In the genomic region with DNA sequence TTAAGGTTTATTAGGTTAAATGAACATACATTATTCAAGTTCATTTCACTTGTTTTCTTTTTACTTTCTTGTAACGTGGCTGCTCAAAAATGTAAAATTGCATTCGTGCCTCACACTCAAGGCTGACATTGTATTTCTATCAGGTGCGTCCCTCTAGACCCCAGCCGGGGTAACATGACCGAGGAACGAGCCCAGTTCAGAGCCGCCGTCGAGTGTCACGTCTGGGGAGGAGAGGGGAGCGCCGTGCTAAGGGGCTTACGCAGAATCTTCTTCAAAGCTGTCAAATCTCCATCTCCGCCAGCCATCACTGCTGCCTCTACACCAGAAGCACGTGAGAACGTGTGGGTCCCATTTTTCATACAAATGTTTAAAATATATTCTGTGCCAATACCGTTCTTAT, we compare ENCODE assay signal across 37 cellular contexts.
"Had no signal": no experiment of that assay in that cellular context is flagged by ENCODE, and none has a peak within 500 bp of the region (broad histone marks: within the 10 kb centered on the region; RNA-seq: fewer than 3 reads in every experiment).

No MANE protein-coding gene starts in this region.

- H3K9me3 Mint-ChIP-seq: activated naive CD8-positive, alpha-beta T cell treated with anti-CD3 and anti-CD28 coated beads, Interleukin-2, amount 10 ng/mL, durations not matched to agents 7 days and 5 days; activated naive CD8-positive, alpha-beta T cell treated with anti-CD3 and anti-CD28 coated beads, Interleukin-2, amount 50 U/mL, for 24 hours had no signal

- H3K4me3 Mint-ChIP-seq: activated naive CD4-positive, alpha-beta T cell treated with anti-CD3 and anti-CD28 coated beads for 36 hours; activated naive CD4-positive, alpha-beta T cell treated with anti-CD3 and anti-CD28 coated beads, Interleukin-2, amount 10 ng/mL, durations not matched to agents 7 days and 5 days; activated naive CD4-positive, alpha-beta T cell treated with anti-CD3 and anti-CD28 coated beads, Interleukin-2, amount 50 U/mL, for 24 hours; activated naive CD8-positive, alpha-beta T cell; activated naive CD8-positive, alpha-beta T cell treated with anti-CD3 and anti-CD28 coated beads for 36 hours; activated naive CD8-positive, alpha-beta T cell treated with anti-CD3 and anti-CD28 coated beads, Interleukin-2, amount 10 ng/mL, durations not matched to agents 7 days and 5 days; activated naive CD8-positive, alpha-beta T cell treated with anti-CD3 and anti-CD28 coated beads, Interleukin-2, amount 50 U/mL, for 24 hours; activated T-cell treated with anti-CD3 and anti-CD28 coated beads, Interleukin-2, amount 50 U/mL, for 24 hours; activated T-cell treated with anti-CD3 and anti-CD28 coated beads, Interleukin-2, amount 50 U/mL, for 4 hours; activated T-cell treated with anti-CD3 and anti-CD28 coated beads, Interleukin-2, amount 50 U/mL, for 72 hours; activated T-helper 1 cell treated with anti-CD3 and anti-CD28 coated beads, Interleukin-12 subunit alpha, Interleukin-12 subunit beta, Interleukin-2, Interleukin-4 antibody, amounts not matched to agents 30 ng/mL and 10 ng/mL and 1 ng/mL, durations not matched to agents 14 hours and 24 hours and 36 hours; activated T-helper 17 cell treated with anti-CD3 and anti-CD28 coated beads, Interleukin-2, amount 50 U/mL, for 72 hours; brain; central memory CD8-positive, alpha-beta T cell had no signal

- H3K4me3 ChIP-seq: adrenal gland, ascending aorta, body of pancreas, breast epithelium, cardiac muscle cell had no signal

- H3K27ac ChIP-seq: adrenal gland, ascending aorta, body of pancreas, brain microvascular endothelial cell, breast epithelium, cardiac muscle cell had no signal

- H3K4me1 Mint-ChIP-seq: activated naive CD4-positive, alpha-beta T cell treated with anti-CD3 and anti-CD28 coated beads, Interleukin-2, amount 10 ng/mL, durations not matched to agents 7 days and 5 days; activated naive CD4-positive, alpha-beta T cell treated with anti-CD3 and anti-CD28 coated beads, Interleukin-2, amount 50 U/mL, for 24 hours; activated naive CD8-positive, alpha-beta T cell treated with anti-CD3 and anti-CD28 coated beads for 36 hours; activated naive CD8-positive, alpha-beta T cell treated with anti-CD3 and anti-CD28 coated beads, Interleukin-2, amount 10 ng/mL, durations not matched to agents 7 days and 5 days; activated naive CD8-positive, alpha-beta T cell treated with anti-CD3 and anti-CD28 coated beads, Interleukin-2, amount 50 U/mL, for 24 hours; activated T-helper 17 cell treated with anti-CD3 and anti-CD28 coated beads, Interleukin-2, amount 50 U/mL, for 72 hours; central memory CD8-positive, alpha-beta T cell had no signal

- H3K27me3 ChIP-seq: adrenal gland, ascending aorta, body of pancreas, brain microvascular endothelial cell, breast epithelium, cardiac muscle cell had no signal

- H3K36me3 ChIP-seq: adrenal gland, ascending aorta, brain microvascular endothelial cell, breast epithelium, cardiac muscle cell had no signal

- DNase-seq: activated effector memory CD4-positive, alpha-beta T cell treated with anti-CD3 and anti-CD28 coated beads, Interleukin-2, amount 50 U/mL, for 16 hours; activated effector memory CD4-positive, alpha-beta T cell treated with Interleukin-2 at 50 U/mL for 16 hours; activated gamma-delta T cell; activated gamma-delta T cell treated with Interleukin-2 at 50 U/mL for 16 hours; activated naive CD4-positive, alpha-beta T cell; activated naive CD4-positive, alpha-beta T cell treated with anti-CD3 and anti-CD28 coated beads for 36 hours; activated naive CD4-positive, alpha-beta T cell treated with anti-CD3 and anti-CD28 coated beads, Interleukin-2, amount 10 ng/mL, durations not matched to agents 7 days and 5 days; activated naive CD4-positive, alpha-beta T cell treated with anti-CD3 and anti-CD28 coated beads, Interleukin-2, amount 50 U/mL, for 16 hours; activated naive CD4-positive, alpha-beta T cell treated with Interleukin-2 at 50 U/mL for 16 hours; activated naive CD8-positive, alpha-beta T cell treated with anti-CD3 and anti-CD28 coated beads for 36 hours; activated naive CD8-positive, alpha-beta T cell treated with anti-CD3 and anti-CD28 coated beads, Interleukin-2, amount 10 ng/mL, durations not matched to agents 7 days and 5 days; activated naive CD8-positive, alpha-beta T cell treated with anti-CD3 and anti-CD28 coated beads, Interleukin-2, amount 50 U/mL, for 24 hours; activated T-cell treated with anti-CD3 and anti-CD28 coated beads, Interleukin-2, amount 50 U/mL, for 24 hours; activated T-cell treated with anti-CD3 and anti-CD28 coated beads, Interleukin-2, amount 50 U/mL, for 4 hours; activated T-cell treated with anti-CD3 and anti-CD28 coated beads, Interleukin-2, amount 50 U/mL, for 48 hours; activated T-cell treated with anti-CD3 and anti-CD28 coated beads, Interleukin-2, amount 50 U/mL, for 72 hours; adrenal gland; amniotic stem cell; amygdala; anterior cingulate cortex; aorta; body of pancreas; brain microvascular endothelial cell; caudate nucleus; central memory CD4-positive, alpha-beta T cell; cerebellar nuclear complex had no signal

- H3K27me3 Mint-ChIP-seq: activated naive CD4-positive, alpha-beta T cell treated with anti-CD3 and anti-CD28 coated beads, Interleukin-2, amount 10 ng/mL, durations not matched to agents 7 days and 5 days; activated naive CD8-positive, alpha-beta T cell treated with anti-CD3 and anti-CD28 coated beads, Interleukin-2, amount 10 ng/mL, durations not matched to agents 7 days and 5 days; central memory CD8-positive, alpha-beta T cell had no signal

- H3K9me3 ChIP-seq: adrenal gland, ascending aorta, body of pancreas had no signal

- H3K4me1 ChIP-seq: adrenal gland, ascending aorta, body of pancreas, breast epithelium had no signal

- H3K36me3 Mint-ChIP-seq: activated naive CD4-positive, alpha-beta T cell treated with anti-CD3 and anti-CD28 coated beads, Interleukin-2, amount 10 ng/mL, durations not matched to agents 7 days and 5 days; activated naive CD4-positive, alpha-beta T cell treated with anti-CD3 and anti-CD28 coated beads, Interleukin-2, amount 50 U/mL, for 24 hours; activated naive CD8-positive, alpha-beta T cell; activated naive CD8-positive, alpha-beta T cell treated with anti-CD3 and anti-CD28 coated beads for 36 hours; activated naive CD8-positive, alpha-beta T cell treated with anti-CD3 and anti-CD28 coated beads, Interleukin-2, amount 10 ng/mL, durations not matched to agents 7 days and 5 days had no signal

- H3K27ac Mint-ChIP-seq: activated naive CD4-positive, alpha-beta T cell treated with anti-CD3 and anti-CD28 coated beads for 36 hours; activated naive CD4-positive, alpha-beta T cell treated with anti-CD3 and anti-CD28 coated beads, Interleukin-2, amount 10 ng/mL, durations not matched to agents 7 days and 5 days; activated naive CD4-positive, alpha-beta T cell treated with anti-CD3 and anti-CD28 coated beads, Interleukin-2, amount 50 U/mL, for 24 hours; activated naive CD4-positive, alpha-beta T cell treated with anti-CD3 and anti-CD28 coated beads, Interleukin-2, amount 50 U/mL, for 72 hours; activated naive CD8-positive, alpha-beta T cell; activated naive CD8-positive, alpha-beta T cell treated with anti-CD3 and anti-CD28 coated beads for 36 hours; activated naive CD8-positive, alpha-beta T cell treated with anti-CD3 and anti-CD28 coated beads, Interleukin-2, amount 10 ng/mL, durations not matched to agents 7 days and 5 days; activated naive CD8-positive, alpha-beta T cell treated with anti-CD3 and anti-CD28 coated beads, Interleukin-2, amount 50 U/mL, for 24 hours; activated T-cell treated with anti-CD3 and anti-CD28 coated beads, Interleukin-2, amount 50 U/mL, for 24 hours; activated T-cell treated with anti-CD3 and anti-CD28 coated beads, Interleukin-2, amount 50 U/mL, for 72 hours; activated T-helper 1 cell treated with anti-CD3 and anti-CD28 coated beads, Interleukin-12 subunit alpha, Interleukin-12 subunit beta, Interleukin-2, Interleukin-4 antibody, amounts not matched to agents 30 ng/mL and 10 ng/mL and 1 ng/mL, durations not matched to agents 14 hours and 24 hours and 36 hours; activated T-helper 17 cell treated with anti-CD3 and anti-CD28 coated beads, Interleukin-2, amount 50 U/mL, for 72 hours; activated T-helper 2 cell treated with anti-CD3 and anti-CD28 coated beads, Interferon-gamma antibody, Interleukin-2, Interleukin-4, amounts not matched to agents 10 μg/mL and 5 μg/mL and 100 μg/mL, durations not matched to agents 14 hours and 24 hours and 36 hours; brain had no signal
